Comparison of ENCODE assay signal across 23 cellular contexts in the genomic region with DNA sequence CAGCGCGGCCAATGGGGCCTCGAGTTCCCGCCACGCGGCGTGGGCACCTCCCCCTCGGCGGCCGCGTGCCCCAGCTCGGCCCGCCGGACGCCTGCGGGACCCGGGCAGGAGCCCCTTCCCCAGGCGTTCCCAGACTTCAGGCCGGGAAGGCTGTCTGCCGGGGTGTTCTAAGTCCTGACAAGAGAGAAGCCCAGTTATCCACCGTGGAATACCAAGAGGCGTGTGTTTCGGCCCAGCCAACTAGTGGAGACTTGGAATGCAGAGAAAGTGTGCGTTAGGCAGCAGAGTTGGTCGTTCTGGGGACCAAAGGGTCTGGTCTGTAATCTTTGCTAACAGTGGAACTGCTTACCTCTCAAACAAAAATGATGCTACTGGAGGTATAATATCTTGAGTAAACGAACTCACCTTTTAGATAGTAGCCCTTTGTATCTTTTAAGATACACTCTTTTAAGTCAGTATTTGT. TPM values are rescaled to one million over a fixed set of nuclear protein-coding genes. Genes with fewer than 3 reads are reported as not detected.
DNase-seq lines count a peak whose midpoint lies in the region; ATAC-seq, FAIRE-seq and TF ChIP-seq lines count a peak whose summit lies in the region.
"Had no signal": no experiment of that assay in that cellular context is flagged by ENCODE, and none has a peak within 500 bp of the region (broad histone marks: within the 10 kb centered on the region; RNA-seq: fewer than 3 reads in every experiment).

No MANE protein-coding gene starts in this region.

- H3K4me1 Mint-ChIP-seq in GM23338, result no peaks in the 10 kb centered on the region
- H3K4me1 Mint-ChIP-seq: mesothelial cell of epicardium had no signal

- H4K20me1 ChIP-seq in HepG2 (ENCODE audit: insufficient read depth, low read length) (peaks cover 5% of the 10 kb centered on the region; the same call in 1 of the 2 replicates), GM23338 (replicated peaks; ENCODE audit: insufficient read depth) (peaks cover 3% of the 10 kb centered on the region; the same call in 1 of the 2 replicates), GM12878 (ENCODE audit: control insufficient read depth, insufficient read depth) (no peaks in the 10 kb centered on the region)

- peaks cover 48% of the 10 kb centered on the region for H3K36me3 Mint-ChIP-seq in GM23338 (ENCODE audit: low read depth)

- H3K4me3 Mint-ChIP-seq in GM23338, result no peak overlapping the region
- H3K4me3 Mint-ChIP-seq: mesothelial cell of epicardium had no signal

- no peak overlapping the region for H2AFZ ChIP-seq in HepG2 (ENCODE audit: low read length)
- no peak overlapping the region for H2AFZ ChIP-seq in GM23338
- H2AFZ ChIP-seq in GM12878 (ENCODE audit: control insufficient read depth, low read depth, low read length), result no peak overlapping the region

- H3K27me3 ChIP-seq in HepG2 (ENCODE audit: control insufficient read depth in 1 of 2, insufficient read depth in 2 of 2, low read length in 2 of 2), result no peaks in the 10 kb centered on the region
- H3K27me3 ChIP-seq in right lobe of liver, result no peaks in the 10 kb centered on the region
- peaks cover 20% of the 10 kb centered on the region for H3K27me3 ChIP-seq in GM23338 (ENCODE audit: insufficient read depth)
- H3K27me3 ChIP-seq in GM12878 (replicated peaks in 1 of 2; ENCODE audit: control insufficient read depth in 2 of 2, insufficient read depth in 2 of 2, low read length in 1 of 2), result no peaks in the 10 kb centered on the region
- H3K27me3 ChIP-seq: cardiac muscle cell, gastrocnemius medialis, pancreas, right atrium auricular region, thyroid gland had no signal

- no peak overlapping the region for H3K27ac Mint-ChIP-seq in GM23338
- H3K27ac Mint-ChIP-seq: mesothelial cell of epicardium had no signal

- H3K4me1 ChIP-seq in HepG2 (ENCODE audit: insufficient read depth, low read length), result peaks cover 13% of the 10 kb centered on the region
- peaks cover 0 to 8% (median 0%) of the 10 kb centered on the region in 4 donors for H3K4me1 ChIP-seq in right lobe of liver
- H3K4me1 ChIP-seq in GM23338 (ENCODE audit: insufficient read depth), result 0 out of 2 replicates have a peak, but pooled peaks cover 3% of the 10 kb centered on the region
- no peaks in the 10 kb centered on the region for H3K4me1 ChIP-seq in GM12878 (ENCODE audit: control insufficient read depth, insufficient read depth, low read length)
- H3K4me1 ChIP-seq: gastrocnemius medialis, HAP-1, pancreas, right atrium auricular region, thyroid gland had no signal

- in situ Hi-C loops in HepG2 (cut with HindIII; ENCODE audit: extremely low pct_ligation_motif_present, low pct_unique_long_range_greater_than_20kb) (no loop called here), GM12878 (cut with MboI) (no loop called here)

- RAD21 ChIA-PET in GM12878 (lab: Charles Lee; ENCODE audit: unreplicated experiment), result no interaction called here

- TF ChIP-seq POLR2A in HepG2 (IDR thresholded peaks at IDR 0.05; ENCODE audit: insufficient read depth in 1 of 2, low read depth in 2 of 2, low read length in 2 of 2) (no peak), right lobe of liver (IDR thresholded peaks at IDR 0.05) (no peak), GM12878 (IDR thresholded peaks at IDR 0.05; ENCODE audit: low read depth, low read length) (no peak), GM12891 (IDR thresholded peaks at IDR 0.05; ENCODE audit: low read depth, low read length) (no peak)

- H3K9ac ChIP-seq in HepG2 (ENCODE audit: insufficient read depth, low read depth, low read length) (no peak overlapping the region), GM12878 (ENCODE audit: control insufficient read depth, insufficient read depth, low read length) (no peak overlapping the region)

- no peak for TF ChIP-seq EP300 in HepG2 (IDR thresholded peaks at IDR 0.05; ENCODE audit: low read depth in 2 of 2, low read length in 2 of 2)
- no peak for TF ChIP-seq EP300 in HepG2 (CRISPR knock-in tag; IDR thresholded peaks at IDR 0.05; ENCODE audit: borderline replicate concordance)
- no peak for TF ChIP-seq EP300 in GM12878 (IDR thresholded peaks at IDR 0.05; ENCODE audit: borderline replicate concordance in 1 of 2, control insufficient read depth in 1 of 2, low read depth in 2 of 2, low read length in 2 of 2)

- no peak for DNase-seq in HepG2 (ENCODE audit: low spot score)
- DNase-seq in right lobe of liver, result no peak
- peak; percentile 27 for DNase-seq in GM23338 (ENCODE audit: low spot score)
- DNase-seq in GM12878 (ENCODE audit: low read depth, low spot score), result no peak
- DNase-seq in GM12891 (ENCODE audit: insufficient read length, low spot score), result no peak
- no peak for DNase-seq in D341Med (ENCODE audit: low spot score)
- DNase-seq: gastrocnemius medialis, hippocampal formation, Karpas-422, NCI-H526, SHP77 treated with DMSO at 0.1 percent for 48 hours, SW 1271 had no signal

- H3K9me2 ChIP-seq in GM23338 (ENCODE audit: insufficient read depth), result peaks cover 3% of the 10 kb centered on the region; the same call in 1 of the 2 replicates

- H3K36me3 ChIP-seq in HepG2 (replicated peaks in 1 of 2; ENCODE audit: control insufficient read depth in 1 of 2, insufficient read depth in 2 of 2, low read length in 2 of 2), result peaks cover 23 to 47% of the 10 kb centered on the region in 2 experiments
- H3K36me3 ChIP-seq in right lobe of liver, result peaks cover 15 to 54% (median 33%) of the 10 kb centered on the region in 4 donors
- H3K36me3 ChIP-seq in GM23338 (ENCODE audit: insufficient read depth), result peaks cover 35% of the 10 kb centered on the region
- H3K36me3 ChIP-seq in GM12878 (ENCODE audit: control insufficient read depth in 2 of 2, insufficient read depth in 2 of 2, low read length in 1 of 2), result peaks cover 9 to 23% of the 10 kb centered on the region in 2 experiments; a peak in 3 of 4 replicates

- H3K79me2 ChIP-seq in HepG2 (ENCODE audit: insufficient read depth, low read length) (no peaks in the 10 kb centered on the region), GM23338 (replicated peaks; ENCODE audit: insufficient read depth) (no peaks in the 10 kb centered on the region), GM12878 (ENCODE audit: control insufficient read depth, insufficient read depth, low read length) (no peaks in the 10 kb centered on the region)

- no peak for TF ChIP-seq CTCF in HepG2 (CRISPR knock-in tag; IDR thresholded peaks at IDR 0.05)
- TF ChIP-seq CTCF in right lobe of liver (IDR thresholded peaks at IDR 0.05), result no peak
- TF ChIP-seq CTCF in GM23338 (conservative IDR thresholded peaks at IDR 0.05; ENCODE audit: low read depth in 2 of 2), result no peak
- TF ChIP-seq CTCF in GM12878 (IDR thresholded peaks at IDR 0.05 in 2 of 3, conservative IDR thresholded peaks at IDR 0.05 in 1 of 3; ENCODE audit: control insufficient read depth in 2 of 3, extremely low read depth in 1 of 3, insufficient read depth in 1 of 3, low read depth in 3 of 3, low read length in 3 of 3), result no peak

- H3F3A ChIP-seq in GM23338 (replicated peaks; ENCODE audit: low read depth), result peaks cover 7% of the 10 kb centered on the region; the same call in 1 of the 2 replicates

- intact Hi-C loops in HepG2 (cut with micrococcal nuclease; ENCODE audit: unreplicated experiment), result no loop called here
- intact Hi-C loops in right lobe of liver (cut with DNase I), result no loop called here
- intact Hi-C loops in GM12878 (cut with micrococcal nuclease; ENCODE audit: unreplicated experiment), result no loop called here

- FAIRE-seq in HepG2 (lab: Jason Lieb, UNC) (peak; percentile 57), GM12878 (lab: Jason Lieb, UNC) (no peak), GM12891 (lab: Jason Lieb, UNC) (no peak)
- FAIRE-seq: islet of Langerhans, pancreas had no signal

- SMC1A ChIA-PET in GM12878 (lab: Charles Lee; ENCODE audit: uncharacterized antibody, unreplicated experiment), result no interaction called here

- no peaks in the 10 kb centered on the region; the same call in 2 of the 3 replicates for H3K9me3 Mint-ChIP-seq in GM23338
- H3K9me3 Mint-ChIP-seq: mesothelial cell of epicardium had no signal

- H3K9me3 ChIP-seq in HepG2 (ENCODE audit: low read length) (no peaks in the 10 kb centered on the region), right lobe of liver (no peaks in the 10 kb centered on the region), GM12878 (replicated peaks; ENCODE audit: control insufficient read depth, insufficient read depth, low read length) (no peaks in the 10 kb centered on the region)
- H3K9me3 ChIP-seq: gastrocnemius medialis, HAP-1, pancreas, right atrium auricular region, thyroid gland had no signal

- BruUV-seq in HepG2 (replicated peaks; lab: Mats Ljungman, UMichigan) (no TSS peak), GM12878 (replicated peaks; lab: Mats Ljungman, UMichigan) (no TSS peak)

- peaks cover 4% of the 10 kb centered on the region for H3K27me3 Mint-ChIP-seq in GM23338 (ENCODE audit: insufficient read depth, low read depth, poor library complexity)

- no peak overlapping the region for H3K4me2 ChIP-seq in HepG2 (ENCODE audit: low read depth, low read length)
- no peak overlapping the region for H3K4me2 ChIP-seq in GM23338
- H3K4me2 ChIP-seq in GM12878 (ENCODE audit: control insufficient read depth, insufficient read depth), result no peak overlapping the region

- CTCF ChIA-PET in HepG2 (lab: Yijun Ruan, JAX; ENCODE audit: low intra/inter-chr PET ratio, low total read pairs) (no interaction called here), GM12878 (lab: Yijun Ruan, JAX) (no interaction called here)

- POLR2A ChIA-PET in HepG2 (lab: Yijun Ruan, JAX) (no interaction called here), GM12878 (lab: Charles Lee) (no interaction called here)

- ATAC-seq in HepG2 (no peak), right lobe of liver (no peak), GM23338 (no peak), GM12878 (no peak), HG02623 (IDR thresholded peaks at IDR 0.05; ENCODE audit: unreplicated experiment) (no peak)
- ATAC-seq: gastrocnemius medialis, Panc1 had no signal

- no peak for TF ChIP-seq RAD21 in HepG2 (CRISPR knock-in tag; IDR thresholded peaks at IDR 0.05)
- TF ChIP-seq RAD21 in GM12878 (IDR thresholded peaks at IDR 0.05; ENCODE audit: insufficient read depth, low read depth, low read length), result no peak

- H3K4me3 ChIP-seq in HepG2 (replicated peaks in 1 of 3; ENCODE audit: insufficient read depth in 1 of 3, low read depth in 2 of 3, low read length in 3 of 3) (no peak overlapping the region), right lobe of liver (no peak overlapping the region), GM23338 (no peak overlapping the region), GM12878 (no peak overlapping the region)
- H3K4me3 ChIP-seq: cardiac muscle cell, gastrocnemius medialis, HAP-1, thyroid gland had no signal

- H3K27ac ChIP-seq in HepG2 (ENCODE audit: extremely low read length, insufficient read depth, low read length) (no peak overlapping the region), right lobe of liver (no peak overlapping the region), GM23338 (ENCODE audit: low read depth) (no peak overlapping the region), GM12878 (ENCODE audit: control insufficient read depth, insufficient read depth) (no peak overlapping the region)
- H3K27ac ChIP-seq: cardiac muscle cell, gastrocnemius medialis, pancreas, right atrium auricular region, thyroid gland had no signal

- WGBS in HepG2 (ENCODE audit: low lambda C conversion rate), result 92% methylated on average over 26 of the region's 26 CpGs
- 93% methylated on average over 9 of the region's 26 CpGs for WGBS in right lobe of liver (ENCODE audit: insufficient coverage, low coverage, low lambda C conversion rate, missing lambda C conversion rate)
- 98% methylated on average over 16 of the region's 26 CpGs for WGBS in GM12878 (ENCODE audit: insufficient coverage, insufficient replicate concordance, low lambda C conversion rate, missing lambda C conversion rate)

RNA-seq across cellular contexts. Expression of a gene that starts 0.3 kb away (rescaled TPM):
- not detected in 2 replicates for total RNA-seq in HepG2 (2016; rRNA removed; fragmentation: Illumina TruSeq; extraction: Trizol)
- total RNA-seq in HepG2 (2016; cell fraction: cytosol; rRNA removed; fragmentation: Illumina TruSeq; extraction: Trizol; ENCODE audit: low read depth), result not detected in 2 replicates
- total RNA-seq in HepG2 (2016; cell fraction: insoluble cytoplasmic fraction; rRNA removed; fragmentation: Illumina TruSeq; extraction: Trizol), result not detected in 2 replicates
- 0.03 and 0.06 TPM in 2 replicates for total RNA-seq in HepG2 (2016; cell fraction: membrane; rRNA removed; fragmentation: Illumina TruSeq; extraction: Trizol)
- not detected in 2 replicates for total RNA-seq in HepG2 (2016; cell fraction: nucleus; rRNA removed; fragmentation: Illumina TruSeq; extraction: Trizol)
- polyA plus RNA-seq in HepG2 (2011; rRNA removed), result not detected in 2 replicates
- polyA plus RNA-seq in HepG2 (2011; cell fraction: cytosol; rRNA removed), result not detected in 2 replicates
- 0.03 TPM in 1 of 2 replicates, not detected in the other for polyA plus RNA-seq in HepG2 (2011; cell fraction: nucleus; rRNA removed)
- not detected in 2 replicates for polyA plus RNA-seq in HepG2 (2012)
- polyA plus RNA-seq in HepG2 (2016; cell fraction: cytosol; fragmentation: Illumina TruSeq; extraction: Trizol; ENCODE audit: low read depth), result not detected in 2 replicates
- not detected in 2 replicates for polyA plus RNA-seq in HepG2 (2016; cell fraction: insoluble cytoplasmic fraction; fragmentation: Illumina TruSeq; extraction: Trizol; ENCODE audit: low read depth)
- not detected in 2 replicates for polyA plus RNA-seq in HepG2 (2016; cell fraction: membrane; fragmentation: Illumina TruSeq; extraction: Trizol; ENCODE audit: low read depth)
- not detected in 2 replicates for polyA plus RNA-seq in HepG2 (2016; cell fraction: nucleus; fragmentation: Illumina TruSeq; extraction: Trizol; ENCODE audit: insufficient read depth, low read depth)
- 0.06 TPM in 1 of 2 replicates, not detected in the other for polyA minus RNA-seq in HepG2 (2011; rRNA and poly(A)+ RNA removed; ENCODE audit: low replicate concordance)
- not detected in 2 replicates for polyA minus RNA-seq in HepG2 (2011; cell fraction: cytosol; rRNA and poly(A)+ RNA removed)
- polyA minus RNA-seq in HepG2 (2011; cell fraction: nucleus; rRNA and poly(A)+ RNA removed), result 0.13 TPM in 1 of 2 replicates, not detected in the other
- total RNA-seq in right lobe of liver, result under 1 TPM in 5 of 6 experiments, not detected in 1; 0.06 to 0.18 (median 0.10) TPM
- total RNA-seq in GM23338 (2014; rRNA removed; shearing (Covaris generic)), result 0.23 and 0.24 TPM in 2 replicates
- not detected in 2 replicates for polyA plus RNA-seq in GM23338 (2016; fragmentation: Nextera tagmentation; extraction: Ambion mirVana)
- total RNA-seq in GM12878 (2013; cell fraction: nucleolus; rRNA removed), result 0.15 and 0.22 TPM in 2 replicates
- 0.11 TPM in 1 of 2 replicates, not detected in the other for total RNA-seq in GM12878 (2014; rRNA removed)
- 0.04 and 0.09 TPM in 2 replicates for total RNA-seq in GM12878 (2014; rRNA removed; fragmentation: Illumina TruSeq; extraction: Trizol)
- total RNA-seq in GM12878 (2021), result 0.13 and 0.18 TPM in 2 replicates
- 0.05 TPM for polyA plus RNA-seq in GM12878 (2011; ENCODE audit: low read depth)
- polyA plus RNA-seq in GM12878 (2011; rRNA removed), result not detected in 2 replicates
- not detected in 2 replicates for polyA plus RNA-seq in GM12878 (2011; cell fraction: cytosol; rRNA removed)
- polyA plus RNA-seq in GM12878 (2011; cell fraction: nucleus; rRNA removed), result 0.03 TPM in 1 of 2 replicates, not detected in the other
- 0.05 and 0.11 TPM in 2 replicates for polyA plus RNA-seq in GM12878 (2012)
- 0.12 and 0.14 TPM in 2 replicates for polyA plus RNA-seq in GM12878 (2014; fragmentation: Illumina TruSeq; extraction: Trizol)
- polyA plus RNA-seq in GM12878 (2014; fragmentation: Nextera tagmentation; extraction: Ambion mirVana), result under 1 TPM; 0.02 to 0.04 TPM
- 0.03 and 0.08 TPM in 2 replicates for polyA plus RNA-seq in GM12878 (2014; rRNA removed)
- polyA plus RNA-seq in GM12878 (2016; fragmentation: Nextera tagmentation; extraction: Ambion mirVana), result not detected
- 0.07 and 0.10 TPM in 2 replicates for polyA minus RNA-seq in GM12878 (2011; rRNA and poly(A)+ RNA removed)
- not detected in 2 replicates for polyA minus RNA-seq in GM12878 (2011; cell fraction: cytosol; rRNA and poly(A)+ RNA removed)
- 0.12 and 0.38 TPM in 2 replicates for polyA minus RNA-seq in GM12878 (2011; cell fraction: nucleus; rRNA and poly(A)+ RNA removed)
- polyA plus RNA-seq in GM12891 (2012; ENCODE audit: low read depth, missing spikeins), result 0.28 TPM
- total RNA-seq: aorta, gastrocnemius medialis, left ventricle myocardium superior had no signal
- polyA plus RNA-seq: aorta, cardiac muscle cell, pancreas had no signal

RNA-seq across cellular contexts. Expression of a gene that starts 26.0 kb away (rescaled TPM):
- total RNA-seq in HepG2 (2016; rRNA removed; fragmentation: Illumina TruSeq; extraction: Trizol) (62.5 and 67.7 TPM in 2 replicates), right lobe of liver (100 to 1,000 TPM in 1 of 6 experiments, 10 to 100 TPM in 5; 46.4 to 101 (median 59.7) TPM), GM12878 (2014; rRNA removed) (81.1 and 83.1 TPM in 2 replicates), GM12878 (2014; rRNA removed; fragmentation: Illumina TruSeq; extraction: Trizol) (51.5 and 52.3 TPM in 2 replicates), GM12878 (2021) (87.2 and 87.6 TPM in 2 replicates)
- 6.9 and 7.8 TPM in 2 replicates for total RNA-seq in HepG2 (2016; cell fraction: cytosol; rRNA removed; fragmentation: Illumina TruSeq; extraction: Trizol; ENCODE audit: low read depth)
- total RNA-seq in HepG2 (2016; cell fraction: insoluble cytoplasmic fraction; rRNA removed; fragmentation: Illumina TruSeq; extraction: Trizol), result 61.5 and 62.9 TPM in 2 replicates
- 27.9 and 28.2 TPM in 2 replicates for total RNA-seq in HepG2 (2016; cell fraction: membrane; rRNA removed; fragmentation: Illumina TruSeq; extraction: Trizol)
- total RNA-seq in HepG2 (2016; cell fraction: nucleus; rRNA removed; fragmentation: Illumina TruSeq; extraction: Trizol), result 54.7 and 66.1 TPM in 2 replicates
- polyA plus RNA-seq in HepG2 (2011; rRNA removed) (50.0 and 65.1 TPM in 2 replicates), GM23338 (2016; fragmentation: Nextera tagmentation; extraction: Ambion mirVana) (8.8 and 11.1 TPM in 2 replicates), GM12878 (2011; rRNA removed) (92.3 and 127 TPM in 2 replicates), GM12878 (2014; fragmentation: Illumina TruSeq; extraction: Trizol) (52.0 and 54.2 TPM in 2 replicates), GM12878 (2014; fragmentation: Nextera tagmentation; extraction: Ambion mirVana) (10 to 100 TPM; 12.8 to 15.3 TPM), GM12878 (2014; rRNA removed) (62.4 TPM in 2 replicates), GM12878 (2016; fragmentation: Nextera tagmentation; extraction: Ambion mirVana) (10 to 100 TPM; 42.0 to 47.9 TPM)
- polyA plus RNA-seq in HepG2 (2011; cell fraction: cytosol; rRNA removed), result 31.7 and 35.5 TPM in 2 replicates
- polyA plus RNA-seq in HepG2 (2011; cell fraction: nucleus; rRNA removed), result 74.1 and 81.5 TPM in 2 replicates
- polyA plus RNA-seq in HepG2 (2012), result 31.8 and 52.5 TPM in 2 replicates
- 1.6 and 1.8 TPM in 2 replicates for polyA plus RNA-seq in HepG2 (2016; cell fraction: cytosol; fragmentation: Illumina TruSeq; extraction: Trizol; ENCODE audit: low read depth)
- polyA plus RNA-seq in HepG2 (2016; cell fraction: insoluble cytoplasmic fraction; fragmentation: Illumina TruSeq; extraction: Trizol; ENCODE audit: low read depth), result 34.7 and 37.2 TPM in 2 replicates
- 7.7 and 8.4 TPM in 2 replicates for polyA plus RNA-seq in HepG2 (2016; cell fraction: membrane; fragmentation: Illumina TruSeq; extraction: Trizol; ENCODE audit: low read depth)
- polyA plus RNA-seq in HepG2 (2016; cell fraction: nucleus; fragmentation: Illumina TruSeq; extraction: Trizol; ENCODE audit: insufficient read depth, low read depth), result 96.4 and 106 TPM in 2 replicates
- 196 and 302 TPM in 2 replicates for polyA minus RNA-seq in HepG2 (2011; rRNA and poly(A)+ RNA removed; ENCODE audit: low replicate concordance)
- polyA minus RNA-seq in HepG2 (2011; cell fraction: cytosol; rRNA and poly(A)+ RNA removed), result 39.7 and 42.2 TPM in 2 replicates
- polyA minus RNA-seq in HepG2 (2011; cell fraction: nucleus; rRNA and poly(A)+ RNA removed), result 68.5 and 69.2 TPM in 2 replicates
- 40.2 and 42.2 TPM in 2 replicates for total RNA-seq in GM23338 (2014; rRNA removed; shearing (Covaris generic))
- 173 and 186 TPM in 2 replicates for total RNA-seq in GM12878 (2013; cell fraction: nucleolus; rRNA removed)
- 34.0 TPM for polyA plus RNA-seq in GM12878 (2011; ENCODE audit: low read depth)
- polyA plus RNA-seq in GM12878 (2011; cell fraction: cytosol; rRNA removed), result 96.3 and 103 TPM in 2 replicates
- 175 and 180 TPM in 2 replicates for polyA plus RNA-seq in GM12878 (2011; cell fraction: nucleus; rRNA removed)
- polyA plus RNA-seq in GM12878 (2012), result 41.9 and 43.4 TPM in 2 replicates
- 319 and 364 TPM in 2 replicates for polyA minus RNA-seq in GM12878 (2011; rRNA and poly(A)+ RNA removed)
- 60.8 and 65.5 TPM in 2 replicates for polyA minus RNA-seq in GM12878 (2011; cell fraction: cytosol; rRNA and poly(A)+ RNA removed)
- polyA minus RNA-seq in GM12878 (2011; cell fraction: nucleus; rRNA and poly(A)+ RNA removed), result 45.1 and 70.1 TPM in 2 replicates
- polyA plus RNA-seq in GM12891 (2012; ENCODE audit: low read depth, missing spikeins), result 38.3 TPM
